ENCODE assay signal across 27 cellular contexts in the genomic region with DNA sequence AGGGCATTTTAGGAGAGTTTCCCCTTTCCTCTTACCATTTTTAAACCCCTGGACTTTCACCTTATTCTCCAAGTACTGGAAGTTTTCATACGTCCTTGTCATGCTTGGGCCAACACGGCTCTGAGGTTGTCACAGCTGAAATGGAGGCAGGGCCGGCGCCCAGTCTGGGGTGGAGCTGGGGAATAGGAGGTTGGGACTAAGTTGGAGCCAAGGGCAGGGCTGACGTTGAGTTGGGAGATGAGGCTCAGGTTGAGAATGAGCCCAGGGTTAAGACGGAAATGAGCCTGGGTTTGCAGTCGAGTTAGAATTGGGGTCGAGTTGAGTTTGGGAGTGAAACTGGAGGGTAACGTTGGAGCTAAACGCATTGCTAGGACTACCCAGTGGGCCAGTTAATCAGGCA. TPM values are rescaled to one million over a fixed set of nuclear protein-coding genes. Genes with fewer than 3 reads are reported as not detected.
"Had no signal": no experiment of that assay in that cellular context is flagged by ENCODE, and none has a peak within 500 bp of the region (broad histone marks: within the 10 kb centered on the region; RNA-seq: fewer than 3 reads in every experiment).

No MANE protein-coding gene starts in this region.

- H3K4me3 ChIP-seq: adrenal gland, MG63, SJSA1 had no signal

- H3K27me3 ChIP-seq: adrenal gland, MG63, Peyer's patch, SJSA1 had no signal

- H3K36me3 Mint-ChIP-seq: activated naive CD8-positive, alpha-beta T cell treated with anti-CD3 and anti-CD28 coated beads for 36 hours had no signal

- H3K36me3 ChIP-seq: adrenal gland, MG63, Peyer's patch, SJSA1 had no signal

- H3K4me3 Mint-ChIP-seq: activated B cell treated with CpG ODN at 0.5 μM for 24 hours; activated CD8-positive, alpha-beta T cell treated with anti-CD3 and anti-CD28 coated beads, Interleukin-2, amount 10 ng/mL, durations not matched to agents 7 days and 5 days; activated naive CD4-positive, alpha-beta T cell treated with anti-CD3 and anti-CD28 coated beads for 36 hours; activated naive CD8-positive, alpha-beta T cell treated with anti-CD3 and anti-CD28 coated beads for 36 hours had no signal

- H3K27ac ChIP-seq: adrenal gland, Peyer's patch, RWPE1, SJSA1 had no signal

- DNase-seq: activated B cell treated with CpG ODN at 0.5 μM for 24 hours; activated CD4-positive, alpha-beta T cell treated with anti-CD3 and anti-CD28 coated beads for 48 hours; activated CD4-positive, alpha-beta T cell treated with anti-CD3 and anti-CD28 coated beads, Interleukin-2, amount 50 U/mL, for 4 hours; activated CD8-positive, alpha-beta memory T cell treated with anti-CD3 and anti-CD28 coated beads, Interleukin-2, amount 50 U/mL, for 48 hours; activated CD8-positive, alpha-beta T cell treated with anti-CD3 and anti-CD28 coated beads, Interleukin-2, amount 10 ng/mL, durations not matched to agents 7 days and 5 days; activated gamma-delta T cell; activated naive CD4-positive, alpha-beta T cell treated with anti-CD3 and anti-CD28 coated beads for 36 hours; activated naive CD8-positive, alpha-beta T cell treated with anti-CD3 and anti-CD28 coated beads for 36 hours; activated T-cell treated with anti-CD3 and anti-CD28 coated beads, Interleukin-2, amount 50 U/mL, for 1 hour; adrenal gland; anterior cingulate cortex; cerebellar nuclear complex; MG63; NCI-H1105; NCI-H1436; NCI-H1694 treated with DMSO at 0.1 percent for 48 hours; NCI-H2029 treated with DMSO at 0.1 percent for 48 hours; NCI-H446; NCI-H524; Peyer's patch; SHP77; SW 1271; T-helper 9 cell had no signal

- H3K4me1 ChIP-seq: adrenal gland, Peyer's patch, SJSA1 had no signal

- H3K27ac Mint-ChIP-seq: activated B cell treated with CpG ODN at 0.5 μM for 24 hours; activated CD8-positive, alpha-beta T cell treated with anti-CD3 and anti-CD28 coated beads, Interleukin-2, amount 10 ng/mL, durations not matched to agents 7 days and 5 days; activated naive CD4-positive, alpha-beta T cell treated with anti-CD3 and anti-CD28 coated beads for 36 hours; activated naive CD8-positive, alpha-beta T cell treated with anti-CD3 and anti-CD28 coated beads for 36 hours had no signal

- H3K9me3 Mint-ChIP-seq: activated B cell treated with CpG ODN at 0.5 μM for 24 hours; activated naive CD4-positive, alpha-beta T cell treated with anti-CD3 and anti-CD28 coated beads for 36 hours had no signal

- H3K9me3 ChIP-seq: adrenal gland, MG63, Peyer's patch, SJSA1 had no signal

- ATAC-seq: activated CD8-positive, alpha-beta T cell treated with anti-CD3 and anti-CD28 coated beads, Interleukin-2, amount 10 ng/mL, durations not matched to agents 7 days and 5 days; SK-N-SH treated with all-trans-retinoic acid at 6 μM for 48 hours had no signal

RNA-seq across cellular contexts. Expression of a gene that starts 1.3 kb away (rescaled TPM):
- total RNA-seq: activated B cell treated with CpG ODN at 0.5 μM for 24 hours; activated CD8-positive, alpha-beta T cell treated with anti-CD3 and anti-CD28 coated beads, Interleukin-2, amount 10 ng/mL, durations not matched to agents 7 days and 5 days; activated naive CD4-positive, alpha-beta T cell treated with anti-CD3 and anti-CD28 coated beads for 36 hours; activated naive CD8-positive, alpha-beta T cell treated with anti-CD3 and anti-CD28 coated beads for 36 hours; SJSA1; T-helper 1 cell treated with Interleukin-12 subunit alpha and Interleukin-12 subunit beta and Interleukin-4 antibody, amounts not matched to agents 30 ng/mL and 1 ng/mL, for 36 hours had no signal

RNA-seq across cellular contexts. Expression of a gene that starts 34.8 kb away (rescaled TPM):
- total RNA-seq: SJSA1 had no signal

RNA-seq across cellular contexts. Expression of a gene that starts 35.9 kb away (rescaled TPM):
- total RNA-seq: activated B cell treated with CpG ODN at 0.5 μM for 24 hours; activated CD8-positive, alpha-beta T cell treated with anti-CD3 and anti-CD28 coated beads, Interleukin-2, amount 10 ng/mL, durations not matched to agents 7 days and 5 days; activated naive CD4-positive, alpha-beta T cell treated with anti-CD3 and anti-CD28 coated beads for 36 hours; activated naive CD8-positive, alpha-beta T cell treated with anti-CD3 and anti-CD28 coated beads for 36 hours; Peyer's patch; SJSA1; T-helper 1 cell treated with Interleukin-12 subunit alpha and Interleukin-12 subunit beta and Interleukin-4 antibody, amounts not matched to agents 30 ng/mL and 1 ng/mL, for 36 hours had no signal

RNA-seq across cellular contexts. Expression of a gene that starts 42.9 kb away (rescaled TPM):
- total RNA-seq: SJSA1 had no signal

RNA-seq across cellular contexts. Expression of a gene that starts 55.9 kb away (rescaled TPM):
- total RNA-seq: SJSA1 had no signal
